In genomic region chr2:221100467-221101089, GRCh38 we compare ENCODE assay signal across 14 cellular contexts.
A peak's percentile ranks its signal among the peaks of the same experiment; 100 is the strongest.
DNase-seq lines count a peak whose midpoint lies in the region; ATAC-seq and TF ChIP-seq lines count a peak whose summit lies in the region.
"Had no signal": no experiment of that assay in that cellular context is flagged by ENCODE, and none has a peak within 500 bp of the region (broad histone marks: within the 10 kb centered on the region; RNA-seq: fewer than 3 reads in every experiment).

No MANE protein-coding gene starts in this region.

- ATAC-seq in GM21825 (IDR thresholded peaks at IDR 0.05; ENCODE audit: unreplicated experiment) (no peak), HG02763 (IDR thresholded peaks at IDR 0.05; ENCODE audit: unreplicated experiment) (no peak)
- ATAC-seq: psoas muscle had no signal

- peaks cover 25% of the 10 kb centered on the region for H3K4me1 Mint-ChIP-seq in neural progenitor cell

- DNase-seq in ELF-1 (ENCODE audit: low read depth, low spot score) (peak; percentile 51), Karpas-422 (peak; percentile 62), choroid plexus epithelial cell (ENCODE audit: low read depth) (peak; percentile 18), neural progenitor cell (ENCODE audit: low spot score) (peak; percentile 58), inferior parietal cortex (ENCODE audit: extremely low spot score) (no peak), NCI-H2107 treated with DMSO at 0.1 percent for 48 hours (lab: John Stamatoyannopoulos, UW; ENCODE audit: unreplicated experiment) (no peak)
- DNase-seq: effector memory CD4-positive, alpha-beta T cell; MV-4-11; NCI-H446 treated with DMSO at 0.1 percent for 48 hours; psoas muscle; SHP77 had no signal

- H3K79me2 ChIP-seq in Karpas-422 (ENCODE audit: low read length) (no peaks in the 10 kb centered on the region), neural progenitor cell (ENCODE audit: low read depth) (no peaks in the 10 kb centered on the region)

- H4K20me1 ChIP-seq in Karpas-422 (ENCODE audit: insufficient read depth, low read depth, low read length) (no peaks in the 10 kb centered on the region), neural progenitor cell (ENCODE audit: low read depth) (no peaks in the 10 kb centered on the region)

- no peaks in the 10 kb centered on the region for H3K9me3 Mint-ChIP-seq in neural progenitor cell
- H3K9me3 Mint-ChIP-seq: mesothelial cell of epicardium had no signal

- no peak overlapping the region for H3K4me2 ChIP-seq in Karpas-422 (ENCODE audit: low read depth, low read length, poor library complexity, severe bottlenecking)
- H3K4me2 ChIP-seq in neural progenitor cell, result no peak overlapping the region

- no peaks in the 10 kb centered on the region for H3K9me2 ChIP-seq in Karpas-422 (replicated peaks; ENCODE audit: insufficient read depth, low read length)

- no peaks in the 10 kb centered on the region for H3K36me3 ChIP-seq in Karpas-422 (ENCODE audit: insufficient read depth, low read length)
- H3K36me3 ChIP-seq in neural progenitor cell, result no peaks in the 10 kb centered on the region

- no peak overlapping the region for H3K27ac Mint-ChIP-seq in neural progenitor cell
- H3K27ac Mint-ChIP-seq: mesothelial cell of epicardium had no signal

- H3K27me3 ChIP-seq in Karpas-422 (ENCODE audit: low read length) (no peaks in the 10 kb centered on the region), neural progenitor cell (no peaks in the 10 kb centered on the region)

- H2AFZ ChIP-seq in Karpas-422 (ENCODE audit: low read length) (no peak overlapping the region), neural progenitor cell (replicated peaks) (no peak overlapping the region)

- H3K9ac ChIP-seq in Karpas-422 (ENCODE audit: low read length), result no peak overlapping the region
- H3K9ac ChIP-seq in neural progenitor cell, result no peak overlapping the region

- H3K36me3 Mint-ChIP-seq in neural progenitor cell, result no peaks in the 10 kb centered on the region
- H3K36me3 Mint-ChIP-seq: mesothelial cell of epicardium had no signal

- TF ChIP-seq CTCF in choroid plexus epithelial cell (conservative IDR thresholded peaks at IDR 0.05; ENCODE audit: low read depth, low read length) (peak; percentile 37), neural progenitor cell (IDR thresholded peaks at IDR 0.05) (peak; percentile 54)

- H3K4me1 ChIP-seq in Karpas-422 (ENCODE audit: low read length), result no peaks in the 10 kb centered on the region
- peaks cover 13% of the 10 kb centered on the region for H3K4me1 ChIP-seq in neural progenitor cell

- H3K4me3 ChIP-seq in Karpas-422 (ENCODE audit: low read length) (no peak overlapping the region), choroid plexus epithelial cell (ENCODE audit: low read depth, low read length) (no peak overlapping the region), neural progenitor cell (no peak overlapping the region)
- H3K4me3 ChIP-seq: psoas muscle had no signal

- no peak overlapping the region for H3K27ac ChIP-seq in Karpas-422 (ENCODE audit: low read length)
- H3K27ac ChIP-seq in neural progenitor cell, result no peak overlapping the region
- H3K27ac ChIP-seq: psoas muscle had no signal

- peaks cover 4% of the 10 kb centered on the region for H3F3A ChIP-seq in neural progenitor cell (ENCODE audit: low read depth)

- H3K27me3 Mint-ChIP-seq in neural progenitor cell (ENCODE audit: insufficient read depth, low read depth), result peaks cover 13% of the 10 kb centered on the region

- H3K4me3 Mint-ChIP-seq in neural progenitor cell, result no peak overlapping the region
- H3K4me3 Mint-ChIP-seq: mesothelial cell of epicardium had no signal

- H3K9me3 ChIP-seq in Karpas-422 (ENCODE audit: low read length), result no peaks in the 10 kb centered on the region
- no peaks in the 10 kb centered on the region for H3K9me3 ChIP-seq in neural progenitor cell (ENCODE audit: low read depth)
- H3K9me3 ChIP-seq: psoas muscle had no signal

Comparison
In these comparisons a context has a peak if more than half of its experiments do, and no peak if none do; other contexts are left out.
1. DNase-seq: peak in ELF-1 (single experiment), Karpas-422 (single experiment), choroid plexus epithelial cell (single experiment) and neural progenitor cell (single experiment); none in inferior parietal cortex (single experiment) and NCI-H2107 treated with DMSO at 0.1 percent for 48 hours (single experiment).